39 cellular contexts compared by ENCODE assay signal in genomic region chr17:7943291-7943690, GRCh38.
"Had no signal": no experiment of that assay in that cellular context is flagged by ENCODE, and none has a peak within 500 bp of the region (broad histone marks: within the 10 kb centered on the region; RNA-seq: fewer than 3 reads in every experiment).

No MANE protein-coding gene starts in this region.

- H3K27me3 Mint-ChIP-seq: activated CD4-positive, alpha-beta memory T cell treated with anti-CD3 and anti-CD28 coated beads, Interleukin-2, amount 10 ng/mL, durations not matched to agents 7 days and 5 days; activated CD4-positive, alpha-beta T cell treated with anti-CD3 and anti-CD28 coated beads for 36 hours; activated CD4-positive, alpha-beta T cell treated with anti-CD3 and anti-CD28 coated beads, Interleukin-2, amount 10 ng/mL, durations not matched to agents 7 days and 5 days; activated naive CD8-positive, alpha-beta T cell treated with anti-CD3 and anti-CD28 coated beads for 36 hours; activated T-helper 17 cell treated with anti-CD3 and anti-CD28 coated beads, Interleukin-2, amount 50 U/mL, for 72 hours; central memory CD8-positive, alpha-beta T cell had no signal

- H3K4me1 ChIP-seq: adrenal gland, body of pancreas, breast epithelium had no signal

- H3K4me1 Mint-ChIP-seq: activated CD4-positive, alpha-beta T cell treated with anti-CD3 and anti-CD28 coated beads for 36 hours; activated naive CD8-positive, alpha-beta T cell treated with anti-CD3 and anti-CD28 coated beads for 36 hours; activated T-helper 17 cell treated with anti-CD3 and anti-CD28 coated beads, Interleukin-2, amount 50 U/mL, for 72 hours; central memory CD8-positive, alpha-beta T cell; WTC11 had no signal

- ATAC-seq: activated CD4-positive, alpha-beta T cell treated with anti-CD3 and anti-CD28 coated beads for 36 hours; activated CD4-positive, CD25-positive, alpha-beta regulatory T cell treated with anti-CD3 and anti-CD28 coated beads, Interleukin-2, amount 50 U/mL, for 24 hours; activated naive CD4-positive, alpha-beta T cell treated with anti-CD3 and anti-CD28 coated beads, Interleukin-2, amount 50 U/mL, for 72 hours; activated T-cell treated with anti-CD3 and anti-CD28 coated beads, Interleukin-2, amount 50 U/mL, for 4 hours; activated T-cell treated with anti-CD3 and anti-CD28 coated beads, Interleukin-2, amount 50 U/mL, for 72 hours; activated T-helper 17 cell treated with anti-CD3 and anti-CD28 coated beads, Interleukin-2, amount 50 U/mL, for 72 hours; body of pancreas; WTC11 had no signal

- DNase-seq: activated CD4-positive, alpha-beta memory T cell treated with anti-CD3 and anti-CD28 coated beads, Interleukin-2, amount 10 ng/mL, durations not matched to agents 7 days and 5 days; activated CD4-positive, alpha-beta T cell treated with anti-CD3 and anti-CD28 coated beads for 1 hour; activated CD4-positive, alpha-beta T cell treated with anti-CD3 and anti-CD28 coated beads for 36 hours; activated CD4-positive, alpha-beta T cell treated with anti-CD3 and anti-CD28 coated beads for 48 hours; activated CD4-positive, alpha-beta T cell treated with anti-CD3 and anti-CD28 coated beads, Interleukin-2, amount 10 ng/mL, durations not matched to agents 7 days and 5 days; activated CD4-positive, alpha-beta T cell treated with anti-CD3 and anti-CD28 coated beads, Interleukin-2, amount 50 U/mL, for 48 hours; activated CD4-positive, CD25-positive, alpha-beta regulatory T cell; activated CD8-positive, alpha-beta memory T cell treated with anti-CD3 and anti-CD28 coated beads, Interleukin-2, amount 50 U/mL, for 4 hours; activated effector memory CD4-positive, alpha-beta T cell treated with anti-CD3 and anti-CD28 coated beads, Interleukin-2, amount 50 U/mL, for 16 hours; activated gamma-delta T cell treated with Interleukin-2 at 50 U/mL for 16 hours; activated naive CD4-positive, alpha-beta T cell; activated naive CD4-positive, alpha-beta T cell treated with anti-CD3 and anti-CD28 coated beads for 36 hours; activated naive CD4-positive, alpha-beta T cell treated with anti-CD3 and anti-CD28 coated beads, Interleukin-2, amount 50 U/mL, for 16 hours; activated naive CD8-positive, alpha-beta T cell treated with anti-CD3 and anti-CD28 coated beads for 36 hours; activated T-cell treated with anti-CD3 and anti-CD28 coated beads for 4 hours; activated T-cell treated with anti-CD3 and anti-CD28 coated beads, Interleukin-2, amount 50 U/mL, for 1 hour; activated T-cell treated with anti-CD3 and anti-CD28 coated beads, Interleukin-2, amount 50 U/mL, for 4 hours; activated T-cell treated with anti-CD3 and anti-CD28 coated beads, Interleukin-2, amount 50 U/mL, for 72 hours; adrenal gland; amniotic stem cell; aorta; body of pancreas; brain microvascular endothelial cell; caudate nucleus; cerebellar nuclear complex; SW 1271; T-helper 1 cell; T-helper 2 cell; T-helper 9 cell; WERI-Rb-1 had no signal

- H3K27me3 ChIP-seq: adrenal gland, body of pancreas, brain microvascular endothelial cell, breast epithelium had no signal

- H3K4me3 Mint-ChIP-seq: activated CD4-positive, alpha-beta memory T cell treated with anti-CD3 and anti-CD28 coated beads, Interleukin-2, amount 10 ng/mL, durations not matched to agents 7 days and 5 days; activated CD4-positive, alpha-beta T cell treated with anti-CD3 and anti-CD28 coated beads for 36 hours; activated CD4-positive, alpha-beta T cell treated with anti-CD3 and anti-CD28 coated beads, Interleukin-2, amount 10 ng/mL, durations not matched to agents 7 days and 5 days; activated naive CD4-positive, alpha-beta T cell treated with anti-CD3 and anti-CD28 coated beads for 36 hours; activated naive CD8-positive, alpha-beta T cell treated with anti-CD3 and anti-CD28 coated beads for 36 hours; activated T-cell treated with anti-CD3 and anti-CD28 coated beads, Interleukin-2, amount 50 U/mL, for 4 hours; activated T-cell treated with anti-CD3 and anti-CD28 coated beads, Interleukin-2, amount 50 U/mL, for 72 hours; activated T-helper 1 cell treated with anti-CD3 and anti-CD28 coated beads, Interleukin-12 subunit alpha, Interleukin-12 subunit beta, Interleukin-2, Interleukin-4 antibody, amounts not matched to agents 30 ng/mL and 10 ng/mL and 1 ng/mL, durations not matched to agents 14 hours and 24 hours and 36 hours; activated T-helper 17 cell treated with anti-CD3 and anti-CD28 coated beads, Interleukin-2, amount 50 U/mL, for 72 hours; central memory CD8-positive, alpha-beta T cell; T-helper 1 cell treated with Interleukin-12 subunit alpha and Interleukin-12 subunit beta and Interleukin-4 antibody, amounts not matched to agents 30 μg/mL and 1 μg/mL, for 36 hours; T-helper 2 cell treated with Interferon-gamma antibody and Interleukin-4, amounts not matched to agents 5 μg/mL and 100 μg/mL, for 36 hours; WTC11 had no signal

- H3K27ac ChIP-seq: adrenal gland, body of pancreas, brain microvascular endothelial cell, breast epithelium, WERI-Rb-1 had no signal

- H3K9me3 ChIP-seq: adrenal gland, body of pancreas, breast epithelium had no signal

- H3K27ac Mint-ChIP-seq: activated CD4-positive, alpha-beta memory T cell treated with anti-CD3 and anti-CD28 coated beads, Interleukin-2, amount 10 ng/mL, durations not matched to agents 7 days and 5 days; activated CD4-positive, alpha-beta T cell treated with anti-CD3 and anti-CD28 coated beads for 36 hours; activated CD4-positive, alpha-beta T cell treated with anti-CD3 and anti-CD28 coated beads, Interleukin-2, amount 10 ng/mL, durations not matched to agents 7 days and 5 days; activated naive CD4-positive, alpha-beta T cell treated with anti-CD3 and anti-CD28 coated beads for 36 hours; activated naive CD4-positive, alpha-beta T cell treated with anti-CD3 and anti-CD28 coated beads, Interleukin-2, amount 50 U/mL, for 72 hours; activated naive CD8-positive, alpha-beta T cell treated with anti-CD3 and anti-CD28 coated beads for 36 hours; activated T-cell treated with anti-CD3 and anti-CD28 coated beads, Interleukin-2, amount 50 U/mL, for 72 hours; activated T-helper 1 cell treated with anti-CD3 and anti-CD28 coated beads, Interleukin-12 subunit alpha, Interleukin-12 subunit beta, Interleukin-2, Interleukin-4 antibody, amounts not matched to agents 30 ng/mL and 10 ng/mL and 1 ng/mL, durations not matched to agents 14 hours and 24 hours and 36 hours; activated T-helper 17 cell treated with anti-CD3 and anti-CD28 coated beads, Interleukin-2, amount 50 U/mL, for 72 hours; T-helper 1 cell treated with Interleukin-12 subunit alpha and Interleukin-12 subunit beta and Interleukin-4 antibody, amounts not matched to agents 30 μg/mL and 1 μg/mL, for 36 hours; T-helper 2 cell treated with Interferon-gamma antibody and Interleukin-4, amounts not matched to agents 5 μg/mL and 100 μg/mL, for 36 hours; WTC11 had no signal

- H3K4me3 ChIP-seq: adrenal gland, body of pancreas, breast epithelium had no signal

- H3K9me3 Mint-ChIP-seq: activated CD4-positive, alpha-beta memory T cell treated with anti-CD3 and anti-CD28 coated beads, Interleukin-2, amount 10 ng/mL, durations not matched to agents 7 days and 5 days; activated CD4-positive, alpha-beta T cell treated with anti-CD3 and anti-CD28 coated beads, Interleukin-2, amount 10 ng/mL, durations not matched to agents 7 days and 5 days; activated naive CD4-positive, alpha-beta T cell treated with anti-CD3 and anti-CD28 coated beads for 36 hours; activated naive CD4-positive, alpha-beta T cell treated with anti-CD3 and anti-CD28 coated beads, Interleukin-2, amount 50 U/mL, for 72 hours; activated naive CD8-positive, alpha-beta T cell treated with anti-CD3 and anti-CD28 coated beads for 36 hours; activated T-cell treated with anti-CD3 and anti-CD28 coated beads, Interleukin-2, amount 50 U/mL, for 4 hours; activated T-cell treated with anti-CD3 and anti-CD28 coated beads, Interleukin-2, amount 50 U/mL, for 72 hours; activated T-helper 1 cell treated with anti-CD3 and anti-CD28 coated beads, Interleukin-12 subunit alpha, Interleukin-12 subunit beta, Interleukin-2, Interleukin-4 antibody, amounts not matched to agents 30 ng/mL and 10 ng/mL and 1 ng/mL, durations not matched to agents 14 hours and 24 hours and 36 hours; activated T-helper 17 cell treated with anti-CD3 and anti-CD28 coated beads, Interleukin-2, amount 50 U/mL, for 72 hours; central memory CD8-positive, alpha-beta T cell; T-helper 1 cell treated with Interleukin-12 subunit alpha and Interleukin-12 subunit beta and Interleukin-4 antibody, amounts not matched to agents 30 μg/mL and 1 μg/mL, for 36 hours; T-helper 2 cell treated with Interferon-gamma antibody and Interleukin-4, amounts not matched to agents 5 μg/mL and 100 μg/mL, for 36 hours; WTC11 had no signal
